Comparison of ENCODE assay signal across 17 cellular contexts in genomic region chr15:80744826-80745225, GRCh38. TPM values are rescaled to one million over a fixed set of nuclear protein-coding genes. Genes with fewer than 3 reads are reported as not detected.
DNase-seq lines count a peak whose midpoint lies in the region; ATAC-seq, FAIRE-seq and TF ChIP-seq lines count a peak whose summit lies in the region.
"Had no signal": no experiment of that assay in that cellular context is flagged by ENCODE, and none has a peak within 500 bp of the region (broad histone marks: within the 10 kb centered on the region; RNA-seq: fewer than 3 reads in every experiment).

No MANE protein-coding gene starts in this region.

- H3K4me3 ChIP-seq in A549 (no peak overlapping the region), left lung (no peak overlapping the region)
- H3K4me3 ChIP-seq: Peyer's patch, thyroid gland had no signal

- H3K9me3 Mint-ChIP-seq in HFFc6 (no peaks in the 10 kb centered on the region), chondrocyte (ENCODE audit: low read depth) (peaks cover 5% of the 10 kb centered on the region)
- peaks cover 8% of the 10 kb centered on the region for H3K9me3 Mint-ChIP-seq in activated T-cell treated with anti-CD3 and anti-CD28 coated beads, Interleukin-2, amount 50 U/mL, for 4 hours

- H3K36me3 ChIP-seq in left lung, result peaks cover 0 to 5% of the 10 kb centered on the region in 2 donors
- H3K36me3 ChIP-seq: thyroid gland had no signal

- TF ChIP-seq CTCF in A549 (IDR thresholded peaks at IDR 0.05) (no peak), HFFc6 (IDR thresholded peaks at IDR 0.05) (no peak), chondrocyte (IDR thresholded peaks at IDR 0.05) (no peak), left lung (IDR thresholded peaks at IDR 0.05) (no peak)

- peak overlapping the region; percentile 65 for H3K4me2 ChIP-seq in A549

- H3K9me3 ChIP-seq in A549, result no peaks in the 10 kb centered on the region
- H3K9me3 ChIP-seq in left lung, result no peaks in the 10 kb centered on the region
- H3K9me3 ChIP-seq: Peyer's patch, thyroid gland had no signal

- peak overlapping the region; percentile 84 for H3K27ac Mint-ChIP-seq in HFFc6
- H3K27ac Mint-ChIP-seq in chondrocyte (ENCODE audit: unreplicated experiment), result peak overlapping the region; percentile 89
- H3K27ac Mint-ChIP-seq: T-helper 17 cell had no signal

- ATAC-seq in A549 (no peak), left lung (no peak), HG03196 (IDR thresholded peaks at IDR 0.05; ENCODE audit: unreplicated experiment) (no peak)
- no peak for ATAC-seq in activated T-cell treated with anti-CD3 and anti-CD28 coated beads, Interleukin-2, amount 50 U/mL, for 4 hours
- ATAC-seq: activated T-cell treated with anti-CD3 and anti-CD28 coated beads, Interleukin-2, amount 50 U/mL, for 72 hours; T-helper 17 cell had no signal

- intact Hi-C loops in left lung (cut with DNase I) (no loop called here), posterior cingulate gyrus (cut with DNase I) (no loop called here)

- no peaks in the 10 kb centered on the region; the same call in 1 of the 2 replicates for H3K27me3 Mint-ChIP-seq in HFFc6 (ENCODE audit: insufficient read depth)
- H3K27me3 Mint-ChIP-seq in chondrocyte (ENCODE audit: low read depth), result no peaks in the 10 kb centered on the region
- no peaks in the 10 kb centered on the region for H3K27me3 Mint-ChIP-seq in activated T-cell treated with anti-CD3 and anti-CD28 coated beads, Interleukin-2, amount 50 U/mL, for 4 hours (ENCODE audit: low read depth)
- H3K27me3 Mint-ChIP-seq: T-helper 17 cell had no signal

- POLR2A ChIA-PET in A549 (lab: Yijun Ruan, JAX), result no interaction called here

- 9% methylated on average over 1 of the region's 1 CpG for WGBS in A549 (ENCODE audit: missing lambda C conversion rate)

- no peak for TF ChIP-seq POLR2A in A549 (IDR thresholded peaks at IDR 0.05; ENCODE audit: low read length)

- H3K36me3 Mint-ChIP-seq in HFFc6 (ENCODE audit: low read depth) (peaks cover 31% of the 10 kb centered on the region), chondrocyte (ENCODE audit: low read depth) (peaks cover 3% of the 10 kb centered on the region)
- H3K36me3 Mint-ChIP-seq in activated T-cell treated with anti-CD3 and anti-CD28 coated beads, Interleukin-2, amount 50 U/mL, for 4 hours (ENCODE audit: insufficient read depth), result peaks cover 3% of the 10 kb centered on the region

- H3K4me3 Mint-ChIP-seq in HFFc6 (peak overlapping the region; percentile 44), chondrocyte (ENCODE audit: unreplicated experiment) (no peak overlapping the region)
- H3K4me3 Mint-ChIP-seq in activated T-cell treated with anti-CD3 and anti-CD28 coated beads, Interleukin-2, amount 50 U/mL, for 4 hours, result no peak overlapping the region
- H3K4me3 Mint-ChIP-seq: activated T-cell treated with anti-CD3 and anti-CD28 coated beads, Interleukin-2, amount 50 U/mL, for 72 hours; T-helper 17 cell had no signal

- H3K4me1 ChIP-seq in A549, result peaks cover 41% of the 10 kb centered on the region
- peaks cover 11 to 58% of the 10 kb centered on the region in 2 donors for H3K4me1 ChIP-seq in left lung
- H3K4me1 ChIP-seq: Peyer's patch had no signal

- no peak for DNase-seq in A549 (ENCODE audit: low read depth in 1 of 2, low spot score in 1 of 2)
- DNase-seq in HFFc6, result peak; percentile 68
- no peak for DNase-seq in chondrocyte (ENCODE audit: low spot score)
- no peak for DNase-seq in left lung
- no peak for DNase-seq in activated T-cell treated with anti-CD3 and anti-CD28 coated beads, Interleukin-2, amount 50 U/mL, for 4 hours
- no peak for DNase-seq in posterior cingulate gyrus
- DNase-seq in cerebellar nuclear complex (lab: John Stamatoyannopoulos, UW), result no peak
- DNase-seq: activated CD4-positive, alpha-beta T cell treated with anti-CD3 and anti-CD28 coated beads for 4 hours; activated T-cell treated with anti-CD3 and anti-CD28 coated beads, Interleukin-2, amount 50 U/mL, for 72 hours; aorta; effector memory CD4-positive, alpha-beta T cell; NCI-H446; occipital lobe; Peyer's patch; T-helper 17 cell; thyroid gland had no signal

- TF ChIP-seq RAD21 in A549 (conservative IDR thresholded peaks at IDR 0.05 in 1 of 2, IDR thresholded peaks at IDR 0.05 in 1 of 2), result no peak

- TF ChIP-seq EP300 in A549 (IDR thresholded peaks at IDR 0.05), result no peak

- CTCF ChIA-PET in A549 (lab: Yijun Ruan, JAX), result interaction anchor here (1.1 to 2.0 kb wide), 3 partner anchors 27 to 177 kb away, joined by 3 to 9 read pairs (median 4); no protein-coding TSS in a partner anchor

- no peaks in the 10 kb centered on the region for H3K27me3 ChIP-seq in left lung
- H3K27me3 ChIP-seq: Peyer's patch, thyroid gland had no signal

- H3K4me1 Mint-ChIP-seq in HFFc6 (ENCODE audit: low read depth) (peaks cover 59% of the 10 kb centered on the region), chondrocyte (ENCODE audit: low read depth) (peaks cover 49% of the 10 kb centered on the region)
- peaks cover 1% of the 10 kb centered on the region for H3K4me1 Mint-ChIP-seq in activated T-cell treated with anti-CD3 and anti-CD28 coated beads, Interleukin-2, amount 50 U/mL, for 4 hours (ENCODE audit: low read depth)

- no peak for FAIRE-seq in A549 (lab: Jason Lieb, UNC)

- H3K27ac ChIP-seq in A549, result peak overlapping the region in 1 of 2 experiments; percentile 20; a peak in 1 of 6 replicates
- peak overlapping the region; percentile 47 to 58 for H3K27ac ChIP-seq in left lung
- H3K27ac ChIP-seq: Peyer's patch, thyroid gland had no signal

TF ChIP-seq in A549, 52 proteins besides CTCF, POLR2A, EP300 and RAD21 (continues in another document):
- TF ChIP-seq SREBF2 (IDR thresholded peaks at IDR 0.05) (no peak), TP53 (CRISPR knock-in tag; IDR thresholded peaks at IDR 0.05) (no peak), POLR2AphosphoS2 (conservative IDR thresholded peaks at IDR 0.05; ENCODE audit: low read length) (no peak), ZNF302 (CRISPR knock-in tag; IDR thresholded peaks at IDR 0.05) (no peak), PBX3 (IDR thresholded peaks at IDR 0.05) (no peak), ZC3H11A (IDR thresholded peaks at IDR 0.05) (no peak), CBX8 (IDR thresholded peaks at IDR 0.05) (no peak), E2F6 (IDR thresholded peaks at IDR 0.05; ENCODE audit: borderline replicate concordance, low read depth) (no peak), CHD2 (IDR thresholded peaks at IDR 0.05; ENCODE audit: low read length, partially characterized antibody) (no peak), MYC (IDR thresholded peaks at IDR 0.05; ENCODE audit: borderline replicate concordance, low read length) (no peak), RCOR1 (IDR thresholded peaks at IDR 0.05; ENCODE audit: low read depth, low read length) (no peak), FOXS1 (CRISPR knock-in tag; IDR thresholded peaks at IDR 0.05) (no peak), FOSB (CRISPR knock-in tag; IDR thresholded peaks at IDR 0.05) (no peak), NR3C1 (IDR thresholded peaks at IDR 0.05) (no peak), HOXA7 (CRISPR knock-in tag; IDR thresholded peaks at IDR 0.05) (no peak), ATOH8 (CRISPR knock-in tag; IDR thresholded peaks at IDR 0.05; ENCODE audit: low read depth) (no peak), MAZ (IDR thresholded peaks at IDR 0.05; ENCODE audit: borderline replicate concordance, low read depth, low read length) (no peak)

RNA-seq across cellular contexts. Expression of gene CEMIP, which starts 34.3 kb away (rescaled TPM):
- polyA plus RNA-seq in A549 (2011; rRNA removed), result 0.84 and 1.1 TPM in 2 replicates
- polyA plus RNA-seq in A549 (2012; cell fraction: cytosol; rRNA removed), result 0.05 and 0.22 TPM in 2 replicates
- 0.11 and 0.16 TPM in 2 replicates for polyA plus RNA-seq in A549 (2012; cell fraction: nucleus; rRNA removed)
- polyA plus RNA-seq in A549 (2017; fragmentation: RNase III; extraction: RNeasy Plus Mini Kit Qiagen cat#74134 plus additional on column Dnase treatment), result 0.32 to 0.75 TPM (median 0.54 TPM) in 3 replicates
- 2.0 and 2.4 TPM in 2 replicates for polyA minus RNA-seq in A549 (2011; rRNA and poly(A)+ RNA removed)
- 10 to 100 TPM in 5 of 6 experiments, 1 to 10 TPM in 1; 5.8 to 53.2 (median 48.3) TPM for total RNA-seq in HFFc6 (2021; fragmentation: NEBNext Ultra II Directional; extraction: Animal tissue kit (Norgen Biotek cat#: 25700))
- 138 to 146 TPM (median 143 TPM) in 3 replicates for total RNA-seq in chondrocyte
- total RNA-seq in left lung, result 10 to 100 TPM; 12.4 to 31.8 TPM
- under 1 TPM; 0.30 to 0.51 (median 0.37) TPM for total RNA-seq in activated T-cell treated with anti-CD3 and anti-CD28 coated beads, Interleukin-2, amount 50 U/mL, for 4 hours

RNA-seq across cellular contexts. Expression of gene ABHD17C, which starts 49.7 kb away (rescaled TPM):
- polyA plus RNA-seq in A549 (2011; rRNA removed) (23.7 and 24.9 TPM in 2 replicates), A549 (2017; fragmentation: RNase III; extraction: RNeasy Plus Mini Kit Qiagen cat#74134 plus additional on column Dnase treatment) (13.8 to 15.2 TPM (median 14.0 TPM) in 3 replicates)
- polyA plus RNA-seq in A549 (2012; cell fraction: cytosol; rRNA removed), result 11.6 and 16.6 TPM in 2 replicates
- polyA plus RNA-seq in A549 (2012; cell fraction: nucleus; rRNA removed), result 7.9 and 9.4 TPM in 2 replicates
- polyA minus RNA-seq in A549 (2011; rRNA and poly(A)+ RNA removed), result 21.2 and 26.1 TPM in 2 replicates
- 10 to 100 TPM in 5 of 6 experiments, 1 to 10 TPM in 1; 8.5 to 21.4 (median 15.9) TPM for total RNA-seq in HFFc6 (2021; fragmentation: NEBNext Ultra II Directional; extraction: Animal tissue kit (Norgen Biotek cat#: 25700))
- total RNA-seq in chondrocyte (6.6 to 8.9 TPM (median 8.0 TPM) in 3 replicates), left lung (10 to 100 TPM; 32.2 to 33.4 TPM)
- 1 to 10 TPM; 5.3 to 7.2 (median 5.8) TPM for total RNA-seq in activated T-cell treated with anti-CD3 and anti-CD28 coated beads, Interleukin-2, amount 50 U/mL, for 4 hours

Comparison
In these comparisons a context has a peak if more than half of its experiments do, and no peak if none do; other contexts are left out.
1. RNA of gene CEMIP, which starts 34.3 kb away (total RNA-seq): 138 to 146 TPM in chondrocyte, 5.8 to 53.2 TPM in HFFc6 and 12.4 to 31.8 TPM in left lung; 0.30 to 0.51 TPM in activated T-cell treated with anti-CD3 and anti-CD28 coated beads, Interleukin-2, amount 50 U/mL, for 4 hours; every median in the first group is over 4 times any median in the second.